Comparison of ENCODE assay signal across 8 cellular contexts in genomic region chr15:76058714-76059319, GRCh38. TPM values are rescaled to one million over a fixed set of nuclear protein-coding genes. Genes with fewer than 3 reads are reported as not detected.
DNase-seq lines count a peak whose midpoint lies in the region; ATAC-seq and TF ChIP-seq lines count a peak whose summit lies in the region.

No MANE protein-coding gene starts in this region.

- H3K36me3 ChIP-seq in neuron (ENCODE audit: insufficient read depth, low read length), result no peaks in the 10 kb centered on the region

- DNase-seq in Daoy (ENCODE audit: low read depth) (peak; percentile 50), fibroblast of pulmonary artery (ENCODE audit: low read depth) (peak; percentile 10)
- peak; percentile 2 for DNase-seq in activated CD4-positive, alpha-beta T cell treated with anti-CD3 and anti-CD28 coated beads, Interleukin-2, amount 50 U/mL, for 1 hour

- H3K9me3 ChIP-seq in neuron (ENCODE audit: low read length), result no peaks in the 10 kb centered on the region

- ATAC-seq in HG02678 (IDR thresholded peaks at IDR 0.05; ENCODE audit: unreplicated experiment), result no peak
- ATAC-seq in GM18909 (IDR thresholded peaks at IDR 0.05; ENCODE audit: poor library complexity, unreplicated experiment), result no peak
- ATAC-seq in GM19463 (IDR thresholded peaks at IDR 0.05; ENCODE audit: unreplicated experiment), result no peak

- TF ChIP-seq CTCF in fibroblast of pulmonary artery (IDR thresholded peaks at IDR 0.05; ENCODE audit: low read length, missing control alignments), result no peak

- no peak for TF ChIP-seq EP300 in Ishikawa (IDR thresholded peaks at IDR 0.05; ENCODE audit: borderline replicate concordance)

- H3K4me3 ChIP-seq in fibroblast of pulmonary artery (replicated peaks; ENCODE audit: low read depth, low read length) (peak overlapping the region; percentile 54), neuron (ENCODE audit: low read length) (peak overlapping the region; percentile 53)

- peaks cover 11% of the 10 kb centered on the region for H3K4me1 ChIP-seq in neuron (ENCODE audit: insufficient read depth, low read length)

- peak; percentile 59 for TF ChIP-seq RAD21 in Ishikawa (IDR thresholded peaks at IDR 0.05; ENCODE audit: low read depth)

- peak overlapping the region; percentile 70 for H2AFZ ChIP-seq in neuron (ENCODE audit: low read depth, low read length)

- H3K27me3 ChIP-seq in neuron (ENCODE audit: insufficient read depth, low read length), result peaks cover 34% of the 10 kb centered on the region

TF ChIP-seq in Ishikawa, 13 proteins besides CTCF, POLR2A, EP300 and RAD21:
- no peak for TF ChIP-seq YY1 (IDR thresholded peaks at IDR 0.05; ENCODE audit: low read depth)
- TF ChIP-seq TEAD4 (IDR thresholded peaks at IDR 0.05), result no peak
- TF ChIP-seq TAF1 (IDR thresholded peaks at IDR 0.05; ENCODE audit: low read depth), result no peak
- TF ChIP-seq FOXM1 (IDR thresholded peaks at IDR 0.05; ENCODE audit: borderline replicate concordance, low read depth), result no peak

RNA-seq across cellular contexts. Expression of gene TMEM266, which starts 1.0 kb away (rescaled TPM):
- not detected in 2 replicates for total RNA-seq in Daoy (2014; rRNA removed; shearing (Covaris generic))

RNA-seq across cellular contexts. Expression of gene NRG4, which starts 46.6 kb away (rescaled TPM):
- 0.15 and 0.34 TPM in 2 replicates for total RNA-seq in Daoy (2014; rRNA removed; shearing (Covaris generic))
